In the genomic region with DNA sequence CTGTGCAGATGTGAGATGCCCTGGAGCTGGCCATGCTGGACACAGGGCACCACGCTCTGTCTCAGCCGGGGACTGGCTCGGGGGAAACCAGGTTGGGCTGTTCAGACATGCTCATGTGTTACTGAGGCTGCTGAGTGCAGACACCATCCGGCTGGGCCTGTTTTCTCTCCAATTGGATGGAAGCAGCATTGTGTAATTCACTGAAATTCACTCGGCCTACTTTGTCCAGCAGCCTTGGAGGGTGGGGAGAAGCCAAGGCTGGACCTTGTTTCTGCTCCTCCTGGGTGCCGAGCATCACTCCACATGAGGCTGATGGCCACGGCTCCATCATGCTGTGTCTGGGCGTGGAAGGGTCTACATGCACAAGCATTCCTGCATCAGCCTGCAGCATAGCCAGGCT, we compare ENCODE assay signal across 3 cellular contexts.
TF ChIP-seq lines count a peak whose summit lies in the region.

No MANE protein-coding gene starts in this region.

TF ChIP-seq in SK-N-SH, 30 proteins besides CTCF, POLR2A, EP300 and RAD21:
- TF ChIP-seq, protein P1, sequence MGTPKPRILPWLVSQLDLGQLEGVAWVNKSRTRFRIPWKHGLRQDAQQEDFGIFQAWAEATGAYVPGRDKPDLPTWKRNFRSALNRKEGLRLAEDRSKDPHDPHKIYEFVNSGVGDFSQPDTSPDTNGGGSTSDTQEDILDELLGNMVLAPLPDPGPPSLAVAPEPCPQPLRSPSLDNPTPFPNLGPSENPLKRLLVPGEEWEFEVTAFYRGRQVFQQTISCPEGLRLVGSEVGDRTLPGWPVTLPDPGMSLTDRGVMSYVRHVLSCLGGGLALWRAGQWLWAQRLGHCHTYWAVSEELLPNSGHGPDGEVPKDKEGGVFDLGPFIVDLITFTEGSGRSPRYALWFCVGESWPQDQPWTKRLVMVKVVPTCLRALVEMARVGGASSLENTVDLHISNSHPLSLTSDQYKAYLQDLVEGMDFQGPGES (IDR thresholded peaks at IDR 0.05; ENCODE audit: low read depth, low read length) = no peak
- no peak for TF ChIP-seq YY1 (IDR thresholded peaks at IDR 0.05; ENCODE audit: low read depth)
- no peak for TF ChIP-seq TAF1 (IDR thresholded peaks at IDR 0.05; ENCODE audit: borderline replicate concordance, low read depth, low read length)
- no peak for TF ChIP-seq GATA2 (CRISPR knock-in tag; IDR thresholded peaks at IDR 0.05)
- no peak for TF ChIP-seq ZBTB33 (IDR thresholded peaks at IDR 0.05; ENCODE audit: borderline replicate concordance, low read depth)
- TF ChIP-seq EZH2phosphoT487 (IDR thresholded peaks at IDR 0.05; ENCODE audit: borderline replicate concordance, low read depth) = no peak
- no peak for TF ChIP-seq PBX3 (IDR thresholded peaks at IDR 0.05)
- no peak for TF ChIP-seq USF1 (IDR thresholded peaks at IDR 0.05; ENCODE audit: borderline replicate concordance, low read depth)
- TF ChIP-seq MXI1 (IDR thresholded peaks at IDR 0.05; ENCODE audit: low read depth, low read length) = no peak
- no peak for TF ChIP-seq RFX5 (IDR thresholded peaks at IDR 0.05; ENCODE audit: low read length)
- TF ChIP-seq RXRA (IDR thresholded peaks at IDR 0.05; ENCODE audit: borderline replicate concordance, low read depth) = no peak
- no peak for TF ChIP-seq MAX (IDR thresholded peaks at IDR 0.05; ENCODE audit: low read depth)
- no peak for TF ChIP-seq ELF1 (IDR thresholded peaks at IDR 0.05)
- no peak for TF ChIP-seq TCF12 (IDR thresholded peaks at IDR 0.05)

TF ChIP-seq in SK-N-SH treated with all-trans-retinoic acid at 6 μM for 48 hours, 23 proteins besides CTCF, POLR2A, EP300 and RAD21:
- TF ChIP-seq ZNF565 (CRISPR knock-in tag; conservative IDR thresholded peaks at IDR 0.05; ENCODE audit: low read depth) = no peak
- TF ChIP-seq, protein P2, sequence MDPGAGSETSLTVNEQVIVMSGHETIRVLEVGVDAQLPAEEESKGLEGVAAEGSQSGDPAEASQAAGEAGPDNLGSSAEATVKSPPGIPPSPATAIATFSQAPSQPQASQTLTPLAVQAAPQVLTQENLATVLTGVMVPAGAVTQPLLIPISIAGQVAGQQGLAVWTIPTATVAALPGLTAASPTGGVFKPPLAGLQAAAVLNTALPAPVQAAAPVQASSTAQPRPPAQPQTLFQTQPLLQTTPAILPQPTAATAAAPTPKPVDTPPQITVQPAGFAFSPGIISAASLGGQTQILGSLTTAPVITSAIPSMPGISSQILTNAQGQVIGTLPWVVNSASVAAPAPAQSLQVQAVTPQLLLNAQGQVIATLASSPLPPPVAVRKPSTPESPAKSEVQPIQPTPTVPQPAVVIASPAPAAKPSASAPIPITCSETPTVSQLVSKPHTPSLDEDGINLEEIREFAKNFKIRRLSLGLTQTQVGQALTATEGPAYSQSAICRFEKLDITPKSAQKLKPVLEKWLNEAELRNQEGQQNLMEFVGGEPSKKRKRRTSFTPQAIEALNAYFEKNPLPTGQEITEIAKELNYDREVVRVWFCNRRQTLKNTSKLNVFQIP (CRISPR knock-in tag; IDR thresholded peaks at IDR 0.05; ENCODE audit: borderline replicate concordance, low read depth) = no peak
- TF ChIP-seq SNAI2 (CRISPR knock-in tag; IDR thresholded peaks at IDR 0.05) = no peak
- TF ChIP-seq ISL1 (CRISPR knock-in tag; IDR thresholded peaks at IDR 0.05) = no peak
- TF ChIP-seq ZNF8 (CRISPR knock-in tag; IDR thresholded peaks at IDR 0.05) = no peak
- TF ChIP-seq TCF4 (CRISPR knock-in tag; IDR thresholded peaks at IDR 0.05; ENCODE audit: borderline replicate concordance) = no peak
- no peak for TF ChIP-seq CSDC2 (CRISPR knock-in tag; IDR thresholded peaks at IDR 0.05)
- no peak for TF ChIP-seq PPARA (CRISPR knock-in tag; IDR thresholded peaks at IDR 0.05; ENCODE audit: borderline replicate concordance)
- TF ChIP-seq ARNTL (CRISPR knock-in tag; IDR thresholded peaks at IDR 0.05; ENCODE audit: borderline replicate concordance, low read depth) = no peak
- no peak for TF ChIP-seq RARB (CRISPR knock-in tag; IDR thresholded peaks at IDR 0.05)
- no peak for TF ChIP-seq OSR1 (CRISPR knock-in tag; IDR thresholded peaks at IDR 0.05)
- TF ChIP-seq ZC3H10 (CRISPR knock-in tag; IDR thresholded peaks at IDR 0.05) = no peak
- TF ChIP-seq ZFP30 (CRISPR knock-in tag; IDR thresholded peaks at IDR 0.05) = no peak
- no peak for TF ChIP-seq CSRNP3 (CRISPR knock-in tag; IDR thresholded peaks at IDR 0.05)
- TF ChIP-seq BACH2 (CRISPR knock-in tag; IDR thresholded peaks at IDR 0.05; ENCODE audit: borderline replicate concordance) = no peak
- no peak for TF ChIP-seq ZFP3 (CRISPR knock-in tag; IDR thresholded peaks at IDR 0.05)
- no peak for TF ChIP-seq ESRRG (CRISPR knock-in tag; IDR thresholded peaks at IDR 0.05)

TF ChIP-seq in H1, 55 proteins besides CTCF, POLR2A, EP300 and RAD21:
- TF ChIP-seq BRCA1 (IDR thresholded peaks at IDR 0.05; ENCODE audit: low read depth, low read length) = no peak
- no peak for TF ChIP-seq SAP30 (IDR thresholded peaks at IDR 0.05; ENCODE audit: insufficient read depth, insufficient replicate concordance, low read length)
- no peak for TF ChIP-seq SIN3A (conservative IDR thresholded peaks at IDR 0.05 in 1 of 2, IDR thresholded peaks at IDR 0.05 in 1 of 2; ENCODE audit: low read depth in 1 of 2, low read length in 2 of 2)
- no peak for TF ChIP-seq TEAD4 (IDR thresholded peaks at IDR 0.05; ENCODE audit: low read depth, low read length)
